In genomic region chr4:10171055-10171454, GRCh38 we compare ENCODE assay signal across 19 cellular contexts.
"Had no signal": no experiment of that assay in that cellular context is flagged by ENCODE, and none has a peak within 500 bp of the region (broad histone marks: within the 10 kb centered on the region; RNA-seq: fewer than 3 reads in every experiment).

No MANE protein-coding gene starts in this region.

- H3K4me1 ChIP-seq: testis had no signal

- H3K27me3 ChIP-seq: gastrocnemius medialis, heart left ventricle, pancreas, sigmoid colon, stomach, testis, upper lobe of right lung had no signal

- FAIRE-seq: endothelial cell of umbilical vein, pancreas, TTC549 had no signal

- H3K4me3 ChIP-seq: gastrocnemius medialis, heart left ventricle, pancreas, sigmoid colon, stomach, testis, upper lobe of right lung had no signal

- DNase-seq: activated CD4-positive, alpha-beta T cell treated with anti-CD3 and anti-CD28 coated beads, Interleukin-2, amount 10 ng/mL, durations not matched to agents 7 days and 5 days; activated CD8-positive, alpha-beta memory T cell treated with anti-CD3 and anti-CD28 coated beads, Interleukin-2, amount 50 U/mL, for 48 hours; activated gamma-delta T cell; activated T-cell treated with anti-CD3 and anti-CD28 coated beads, Interleukin-2, amount 50 U/mL, for 72 hours; amygdala; cortex of kidney; effector CD8-positive, alpha-beta T cell; gastrocnemius medialis; heart left ventricle; naive thymus-derived CD8-positive, alpha-beta T cell; pancreas; sigmoid colon; stimulated activated CD4-positive, alpha-beta T cell treated with anti-CD3 and anti-CD28 coated beads, Interleukin-12 subunit alpha, Interleukin-12 subunit beta, amount 100 ng/mL, for 4 hours; stimulated activated CD4-positive, alpha-beta T cell treated with anti-CD3 and anti-CD28 coated beads, Interleukin-2, amount 100 ng/mL, for 24 hours; stomach; testis; upper lobe of right lung had no signal

- ATAC-seq: activated T-cell treated with anti-CD3 and anti-CD28 coated beads, Interleukin-2, amount 50 U/mL, for 72 hours; gastrocnemius medialis; heart left ventricle; naive thymus-derived CD8-positive, alpha-beta T cell; pancreas; upper lobe of right lung had no signal

- H3K27ac ChIP-seq: gastrocnemius medialis, pancreas, sigmoid colon, testis, upper lobe of right lung had no signal

- H3K9me3 ChIP-seq: gastrocnemius medialis, heart left ventricle, pancreas, sigmoid colon, stomach, testis, upper lobe of right lung had no signal

- H3K36me3 ChIP-seq: gastrocnemius medialis, heart left ventricle, pancreas, sigmoid colon, stomach, upper lobe of right lung had no signal
